In genomic region chr10:13718820-13719219, GRCh38 we compare ENCODE assay signal across 10 cellular contexts.
A peak's percentile ranks its signal among the peaks of the same experiment; 100 is the strongest.
DNase-seq lines count a peak whose midpoint lies in the region; ATAC-seq, FAIRE-seq and TF ChIP-seq lines count a peak whose summit lies in the region.
"Had no signal": no experiment of that assay in that cellular context is flagged by ENCODE, and none has a peak within 500 bp of the region (broad histone marks: within the 10 kb centered on the region; RNA-seq: fewer than 3 reads in every experiment).

No MANE protein-coding gene starts in this region.

- 0 out of 2 replicates have a peak, but pooled peaks cover 2% of the 10 kb centered on the region for H3K4me1 ChIP-seq in HEK293 (ENCODE audit: control insufficient read depth, insufficient read depth, low read length)
- peaks cover 22% of the 10 kb centered on the region for H3K4me1 ChIP-seq in keratinocyte (ENCODE audit: control insufficient read depth, extremely low read depth, insufficient read depth, low read length)
- H3K4me1 ChIP-seq in stomach, result peaks cover 22 to 42% (median 34%) of the 10 kb centered on the region in 4 donors
- H3K4me1 ChIP-seq: HAP-1 had no signal

- TF ChIP-seq CTCF in HEK293 (tag by site-specific recombination; IDR thresholded peaks at IDR 0.05) (no peak), WTC11 (IDR thresholded peaks at IDR 0.05) (no peak), keratinocyte (optimal IDR thresholded peaks at IDR 0.05 in 1 of 3, IDR thresholded peaks at IDR 0.05 in 1 of 3, conservative IDR thresholded peaks at IDR 0.05 in 1 of 3; ENCODE audit: extremely low read depth in 1 of 3, insufficient read depth in 2 of 3, low read length in 3 of 3) (no peak), stomach (IDR thresholded peaks at IDR 0.05) (no peak)

- no peak overlapping the region for H2AFZ ChIP-seq in keratinocyte (ENCODE audit: control insufficient read depth, low read length)

- H3K4me1 Mint-ChIP-seq in WTC11, result peaks cover 8% of the 10 kb centered on the region
- peaks cover 14% of the 10 kb centered on the region for H3K4me1 Mint-ChIP-seq in stimulated activated memory B cell treated with anti-CD40 and anti-IgM and Interleukin-4, amounts not matched to agents 10 μg/mL and 1 μg/mL and 100 μg/mL, for 72 hours

- no peak for FAIRE-seq in keratinocyte (lab: Jason Lieb, UNC)

- CTCF ChIA-PET in HEK293 (lab: Yijun Ruan, JAX), result interaction anchor here (0.7 kb wide), 1 partner anchor 20 kb away, joined by 3 read pairs; no protein-coding TSS in a partner anchor
- CTCF ChIA-PET in WTC11 (lab: Charles Lee), result interaction anchor here (2.9 kb wide), 1 partner anchor 12 kb away, joined by 16 read pairs; no protein-coding TSS in a partner anchor

- H3K9me3 Mint-ChIP-seq in WTC11, result peaks cover 8% of the 10 kb centered on the region
- H3K9me3 Mint-ChIP-seq in stimulated activated memory B cell treated with anti-CD40 and anti-IgM and Interleukin-4, amounts not matched to agents 10 μg/mL and 1 μg/mL and 100 μg/mL, for 72 hours, result peaks cover 3% of the 10 kb centered on the region

- no peaks in the 10 kb centered on the region for H3K9me3 ChIP-seq in HEK293 (ENCODE audit: control insufficient read depth, insufficient read depth, low read depth, low read length)
- no peaks in the 10 kb centered on the region for H3K9me3 ChIP-seq in keratinocyte (ENCODE audit: control insufficient read depth, low read depth, low read length)
- H3K9me3 ChIP-seq in stomach, result no peaks in the 10 kb centered on the region
- H3K9me3 ChIP-seq: HAP-1 had no signal

- POLR2A ChIA-PET in HEK293 (lab: Yijun Ruan, JAX) (no interaction called here), WTC11 (lab: Charles Lee) (no interaction called here)

- intact Hi-C loops in stomach (cut with DNase I; ENCODE audit: low total_unique reads) (no loop called here), left colon (cut with DNase I, micrococcal nuclease) (no loop called here)

- TF ChIP-seq POLR2A in stomach (IDR thresholded peaks at IDR 0.05), result no peak

- TF ChIP-seq EP300 in stomach (IDR thresholded peaks at IDR 0.05), result no peak

- H3K27me3 ChIP-seq in keratinocyte (ENCODE audit: control insufficient read depth, extremely low read depth, insufficient read depth, low read length) (no peaks in the 10 kb centered on the region), stomach (no peaks in the 10 kb centered on the region)

- H3K4me3 Mint-ChIP-seq in WTC11, result no peak overlapping the region
- no peak overlapping the region for H3K4me3 Mint-ChIP-seq in stimulated activated memory B cell treated with anti-CD40 and anti-IgM and Interleukin-4, amounts not matched to agents 10 μg/mL and 1 μg/mL and 100 μg/mL, for 72 hours

- H3K27ac ChIP-seq in HEK293 (ENCODE audit: extremely low read depth, low read depth, low read length), result no peak overlapping the region
- no peak overlapping the region for H3K27ac ChIP-seq in keratinocyte (ENCODE audit: control insufficient read depth, insufficient read depth, low read length)
- peak overlapping the region; percentile 80 to 90 (median 83) for H3K27ac ChIP-seq in stomach

- no peaks in the 10 kb centered on the region for H3K9me1 ChIP-seq in keratinocyte (ENCODE audit: control insufficient read depth, extremely low read depth, insufficient read depth, low read length)

- WGBS in stomach, 5 donors, result 56 to 71% (median 66%) methylated on average over 4 of the region's 4 CpGs

- ATAC-seq in WTC11 (no peak), left colon (no peak), GM18517 (IDR thresholded peaks at IDR 0.05; ENCODE audit: unreplicated experiment) (no peak)
- ATAC-seq in stimulated activated memory B cell treated with anti-CD40 and anti-IgM and Interleukin-4, amounts not matched to agents 10 μg/mL and 1 μg/mL and 100 μg/mL, for 72 hours, result no peak

- peak overlapping the region; percentile 96 for H3K4me2 ChIP-seq in keratinocyte (ENCODE audit: control insufficient read depth, extremely low read depth, insufficient read depth, low read depth, low read length)

- H3K27ac Mint-ChIP-seq in WTC11, result peak overlapping the region; percentile 70; the same call in 1 of the 2 replicates
- H3K27ac Mint-ChIP-seq in stimulated activated memory B cell treated with anti-CD40 and anti-IgM and Interleukin-4, amounts not matched to agents 10 μg/mL and 1 μg/mL and 100 μg/mL, for 72 hours, result no peak overlapping the region

- no peak overlapping the region for H3K9ac ChIP-seq in keratinocyte (ENCODE audit: control insufficient read depth, extremely low read depth, insufficient read depth, low read length)

- no peaks in the 10 kb centered on the region for H3K79me2 ChIP-seq in keratinocyte (ENCODE audit: control insufficient read depth, insufficient read depth, low read length)

- H4K20me1 ChIP-seq in keratinocyte (ENCODE audit: control insufficient read depth, extremely low read depth, insufficient read depth, low read length), result no peaks in the 10 kb centered on the region

- H3K27me3 Mint-ChIP-seq in WTC11 (ENCODE audit: low read depth), result no peaks in the 10 kb centered on the region
- H3K27me3 Mint-ChIP-seq in stimulated activated memory B cell treated with anti-CD40 and anti-IgM and Interleukin-4, amounts not matched to agents 10 μg/mL and 1 μg/mL and 100 μg/mL, for 72 hours, result peaks cover 15% of the 10 kb centered on the region

- DNase-seq in WTC11 (ENCODE audit: low spot score) (no peak), keratinocyte (ENCODE audit: low read depth, low spot score) (no peak), stomach (no peak), left colon (no peak), glomerular visceral epithelial cell (ENCODE audit: extremely low spot score) (no peak)
- DNase-seq: stimulated activated CD4-positive, alpha-beta T cell treated with anti-CD3 and anti-CD28 coated beads, Interleukin-12 subunit alpha, Interleukin-12 subunit beta, amount 100 ng/mL, for 4 hours had no signal

- H3K36me3 ChIP-seq in HEK293 (ENCODE audit: control insufficient read depth in 2 of 2, insufficient read depth in 1 of 2, low read length in 2 of 2) (no peaks in the 10 kb centered on the region), keratinocyte (ENCODE audit: control insufficient read depth in 2 of 2, extremely low read depth in 1 of 2, insufficient read depth in 2 of 2, low read length in 2 of 2) (no peaks in the 10 kb centered on the region), stomach (peaks cover 0 to 3% (median 0%) of the 10 kb centered on the region in 4 donors)
- H3K36me3 ChIP-seq: HAP-1 had no signal

- no peaks in the 10 kb centered on the region for H3K36me3 Mint-ChIP-seq in WTC11
- H3K36me3 Mint-ChIP-seq in stimulated activated memory B cell treated with anti-CD40 and anti-IgM and Interleukin-4, amounts not matched to agents 10 μg/mL and 1 μg/mL and 100 μg/mL, for 72 hours, result peaks cover 6% of the 10 kb centered on the region

- dilution Hi-C loops in keratinocyte (cut with MboI; ENCODE audit: extremely low pct_ligation_motif_present, low sequenced_read_pairs), result no loop called here

- H3K4me3 ChIP-seq in HEK293 (ENCODE audit: low read depth, low read length) (no peak overlapping the region), keratinocyte (ENCODE audit: control insufficient read depth in 2 of 3, extremely low read depth in 1 of 3, insufficient read depth in 2 of 3, low read depth in 1 of 3, low read length in 3 of 3) (peak overlapping the region in 2 of 3 experiments; percentile 66 to 71), stomach (peak overlapping the region; percentile 33 to 47 (median 41))
- H3K4me3 ChIP-seq: HAP-1 had no signal

TF ChIP-seq in HEK293, 187 proteins besides CTCF, POLR2A, EP300 and RAD21 (continues in another document):
- TF ChIP-seq ZNF114 (tag by site-specific recombination; IDR thresholded peaks at IDR 0.05), result no peak
- TF ChIP-seq ZNF148 (tag by site-specific recombination; IDR thresholded peaks at IDR 0.05; ENCODE audit: borderline replicate concordance), result no peak
- TF ChIP-seq ZFP69B (tag by site-specific recombination; IDR thresholded peaks at IDR 0.05), result no peak
- no peak for TF ChIP-seq ZNF302 (tag by site-specific recombination; IDR thresholded peaks at IDR 0.05; ENCODE audit: low read depth)

TF ChIP-seq in WTC11, 78 proteins besides CTCF, POLR2A, EP300 and RAD21:
- TF ChIP-seq ZNF416 (CRISPR knock-in tag; IDR thresholded peaks at IDR 0.05) (no peak), FOXK1 (CRISPR knock-in tag; IDR thresholded peaks at IDR 0.05) (no peak), ELF4 (CRISPR knock-in tag; IDR thresholded peaks at IDR 0.05; ENCODE audit: low read depth) (no peak), ETV6 (CRISPR knock-in tag; IDR thresholded peaks at IDR 0.05) (no peak), NR2C2 (CRISPR knock-in tag; IDR thresholded peaks at IDR 0.05) (no peak), JAZF1 (CRISPR knock-in tag; IDR thresholded peaks at IDR 0.05) (no peak), SOX15 (CRISPR knock-in tag; IDR thresholded peaks at IDR 0.05) (no peak), FOXP4 (CRISPR knock-in tag; IDR thresholded peaks at IDR 0.05) (no peak)

Comparison
In these comparisons a context has a peak if more than half of its experiments do, and no peak if none do; other contexts are left out.
1. H3K27ac ChIP-seq: peak in stomach (5 of 5); none in HEK293 (single experiment) and keratinocyte (single experiment).